8 cellular contexts compared by ENCODE assay signal in genomic region chr18:13726228-13726971, GRCh38. TPM values are rescaled to one million over a fixed set of nuclear protein-coding genes. Genes with fewer than 3 reads are reported as not detected.
DNase-seq lines count a peak whose midpoint lies in the region; ATAC-seq and TF ChIP-seq lines count a peak whose summit lies in the region.

FAM210A (minus strand) TSS chr18:13726558; CDS start chr18:13682077, 44,481 bp downstream.
RNMT (plus strand) TSS chr18:13726673; CDS start chr18:13731518, 4,845 bp downstream.

- peak within 1 kb of the TSS; percentile 85 for H3K4me3 ChIP-seq in ACC112 (ENCODE audit: low read depth, low read length)
- peak within 1 kb of the TSS; percentile 92 to 96 (median 95) for H3K4me3 ChIP-seq in breast epithelium
- H3K4me3 ChIP-seq in iPS-18c (ENCODE audit: insufficient read depth, low read depth, low read length): peak within 1 kb of the TSS; percentile 90
- H3K4me3 ChIP-seq in skeletal muscle tissue (ENCODE audit: low read length in 3 of 3): peak within 1 kb of the TSS; percentile 91 to 99 (median 98)

- peak; percentile 95 for ATAC-seq in GM18868 (IDR thresholded peaks at IDR 0.05; ENCODE audit: unreplicated experiment)
- peak; percentile 90 for ATAC-seq in HG03108 (IDR thresholded peaks at IDR 0.05; ENCODE audit: unreplicated experiment)

- H2AFZ ChIP-seq in ACC112 (ENCODE audit: low read length, unreplicated experiment): peak within 1 kb of the TSS; percentile 63

- TF ChIP-seq POLR2A in breast epithelium (IDR thresholded peaks at IDR 0.05): peak; percentile 78

- H3K27ac ChIP-seq in ACC112 (ENCODE audit: low read depth, low read length) (peak within 1 kb of the TSS; percentile 87), VCaP (peak within 1 kb of the TSS; percentile 81), breast epithelium (peak within 1 kb of the TSS; percentile 98), skeletal muscle tissue (ENCODE audit: low read depth, low read length) (peak within 1 kb of the TSS; percentile 99)

- peak; percentile 99 for DNase-seq in NCI-H2196 (lab: John Stamatoyannopoulos, UW; ENCODE audit: unreplicated experiment)
- peak; percentile 92 to 96 for DNase-seq in breast epithelium (ENCODE audit: low spot score in 2 of 2)

- H3K9ac ChIP-seq in skeletal muscle tissue (ENCODE audit: low read depth in 1 of 3, low read length in 3 of 3): peak within 1 kb of the TSS; percentile 92 to 94 (median 93)

- H3K4me1 ChIP-seq in ACC112 (ENCODE audit: control insufficient read depth, insufficient read depth, low read length, unreplicated experiment): peaks cover 17% of the 10 kb centered on the region
- peaks cover 0 to 9% of the 10 kb centered on the region in 2 donors for H3K4me1 ChIP-seq in breast epithelium
- peaks cover 12 to 24% (median 19%) of the 10 kb centered on the region in 3 donors for H3K4me1 ChIP-seq in skeletal muscle tissue (ENCODE audit: control insufficient read depth in 3 of 3, insufficient read depth in 3 of 3, low read length in 3 of 3)

- TF ChIP-seq CTCF in VCaP (conservative IDR thresholded peaks at IDR 0.05): no peak; the same call in 1 of the 2 replicates
- TF ChIP-seq CTCF in breast epithelium (IDR thresholded peaks at IDR 0.05): peak in 1 of 3 donors; percentile 9

- intact Hi-C loops in breast epithelium (cut with DNase I; ENCODE audit: low total_unique reads): no loop called here

- H3K27me3 ChIP-seq in ACC112 (ENCODE audit: insufficient read depth, low read length) (no peaks in the 10 kb centered on the region), breast epithelium (no peaks in the 10 kb centered on the region), skeletal muscle tissue (ENCODE audit: control insufficient read depth in 3 of 3, insufficient read depth in 3 of 3, low read length in 3 of 3) (no peaks in the 10 kb centered on the region)

- peaks cover 7% of the 10 kb centered on the region for H3K36me3 ChIP-seq in ACC112 (ENCODE audit: insufficient read depth, low read length)
- no peaks in the 10 kb centered on the region for H3K36me3 ChIP-seq in breast epithelium
- H3K36me3 ChIP-seq in skeletal muscle tissue (ENCODE audit: control insufficient read depth in 3 of 3, insufficient read depth in 3 of 3, low read length in 3 of 3): no peaks in the 10 kb centered on the region

- H3K9me3 ChIP-seq in breast epithelium (no peaks in the 10 kb centered on the region), iPS-18c (ENCODE audit: control insufficient read depth, insufficient read depth, low read length) (peaks cover 2% of the 10 kb centered on the region), skeletal muscle tissue (ENCODE audit: control insufficient read depth in 3 of 3, low read length in 3 of 3) (no peaks in the 10 kb centered on the region)

- peaks cover 94% of the 10 kb centered on the region for H3K79me2 ChIP-seq in ACC112 (ENCODE audit: control insufficient read depth, insufficient read depth, low read length, unreplicated experiment)

RNA-seq across cellular contexts. Expression of gene FAM210A, which starts in this region (rescaled TPM):
- 10 to 100 TPM in 2 of 3 donors, 1 to 10 TPM in 1; 7.7 to 15.1 (median 10.5) TPM for total RNA-seq in breast epithelium
- total RNA-seq in skeletal muscle tissue: 19.8 TPM

RNA-seq across cellular contexts. Expression of gene RNMT, which starts in this region (rescaled TPM):
- total RNA-seq in breast epithelium: 10 to 100 TPM; 20.5 to 36.0 (median 23.9) TPM
- total RNA-seq in skeletal muscle tissue: 17.2 TPM

Comparison
In these comparisons a context has a peak if more than half of its experiments do, and no peak if none do; other contexts are left out.
1. Peak in every context shown above with its lines: DNase-seq, ATAC-seq, H3K4me3 ChIP-seq and H3K27ac ChIP-seq.